In the genomic region with DNA sequence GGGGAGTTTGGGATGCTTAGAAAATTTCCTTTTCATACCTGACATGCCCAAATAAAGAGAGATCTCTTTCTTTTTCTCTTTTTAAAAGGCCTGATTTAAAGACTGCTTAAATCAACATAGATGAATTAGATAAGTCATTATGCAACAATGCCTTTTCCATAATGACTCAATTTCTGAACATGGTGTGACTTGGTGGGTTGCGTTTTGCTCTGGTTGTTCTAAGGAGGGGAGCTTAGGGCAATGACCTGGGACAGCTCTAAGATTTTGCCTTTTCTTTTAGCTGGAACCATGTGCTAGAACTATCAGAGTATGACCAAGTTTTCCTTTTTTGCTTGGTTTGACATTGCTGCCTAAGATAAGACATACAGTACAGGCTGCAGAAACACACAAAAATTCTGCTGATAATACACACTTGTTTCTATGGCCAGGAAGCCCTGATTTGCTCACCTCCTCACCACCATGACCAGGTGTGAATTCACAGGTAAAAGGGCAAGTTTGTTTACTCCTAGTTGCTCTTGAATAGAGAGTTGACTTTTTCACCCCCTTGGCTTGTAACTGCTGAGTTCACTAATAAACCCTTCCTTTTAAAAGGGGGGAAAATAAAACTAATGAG, we compare ENCODE assay signal across 21 cellular contexts. TPM values are rescaled to one million over a fixed set of nuclear protein-coding genes. Genes with fewer than 3 reads are reported as not detected.
DNase-seq lines count a peak whose midpoint lies in the region; ATAC-seq, FAIRE-seq and TF ChIP-seq lines count a peak whose summit lies in the region.
"Had no signal": no experiment of that assay in that cellular context is flagged by ENCODE, and none has a peak within 500 bp of the region (broad histone marks: within the 10 kb centered on the region; RNA-seq: fewer than 3 reads in every experiment).

No MANE protein-coding gene starts in this region.

- TF ChIP-seq CTCF in Loucy (conservative IDR thresholded peaks at IDR 0.05; ENCODE audit: low read length) (no peak), keratinocyte (optimal IDR thresholded peaks at IDR 0.05 in 1 of 3, IDR thresholded peaks at IDR 0.05 in 1 of 3, conservative IDR thresholded peaks at IDR 0.05 in 1 of 3; ENCODE audit: extremely low read depth in 1 of 3, insufficient read depth in 2 of 3, low read length in 3 of 3) (no peak)

- dilution Hi-C loops in keratinocyte (cut with MboI; ENCODE audit: extremely low pct_ligation_motif_present, low sequenced_read_pairs), result no loop called here

- ATAC-seq in HG03432 (IDR thresholded peaks at IDR 0.05; ENCODE audit: unreplicated experiment), result no peak
- ATAC-seq in HG03521 (IDR thresholded peaks at IDR 0.05; ENCODE audit: unreplicated experiment), result no peak
- ATAC-seq: A549, esophagus mucosa, gastroesophageal sphincter, Right ventricle myocardium inferior had no signal

- peak overlapping the region; percentile 81 for H3K27ac Mint-ChIP-seq in activated CD4-positive, alpha-beta T cell treated with anti-CD3 and anti-CD28 coated beads, Interleukin-2, amount 10 ng/mL, durations not matched to agents 24 days and 14 days
- H3K27ac Mint-ChIP-seq in activated naive CD8-positive, alpha-beta T cell, result peak overlapping the region; percentile 86

- H2AFZ ChIP-seq in Loucy (ENCODE audit: low read length) (peak overlapping the region; percentile 11; the same call in 1 of the 2 replicates), keratinocyte (ENCODE audit: control insufficient read depth, low read length) (no peak overlapping the region)

- H3K79me2 ChIP-seq in Loucy (ENCODE audit: insufficient read depth, low read length), result no peaks in the 10 kb centered on the region
- H3K79me2 ChIP-seq in keratinocyte (ENCODE audit: control insufficient read depth, insufficient read depth, low read length), result no peaks in the 10 kb centered on the region

- no peaks in the 10 kb centered on the region for H3K9me3 Mint-ChIP-seq in activated CD4-positive, alpha-beta T cell treated with anti-CD3 and anti-CD28 coated beads, Interleukin-2, amount 10 ng/mL, durations not matched to agents 24 days and 14 days
- no peaks in the 10 kb centered on the region for H3K9me3 Mint-ChIP-seq in activated naive CD8-positive, alpha-beta T cell (ENCODE audit: low read depth)
- H3K9me3 Mint-ChIP-seq: neural crest cell had no signal

- no peaks in the 10 kb centered on the region for H3K9me3 ChIP-seq in Loucy (ENCODE audit: insufficient read depth, low read depth, low read length)
- no peaks in the 10 kb centered on the region for H3K9me3 ChIP-seq in keratinocyte (ENCODE audit: control insufficient read depth, low read depth, low read length)
- H3K9me3 ChIP-seq: adrenal gland, gastroesophageal sphincter, suprapubic skin, vagina had no signal

- H3K27me3 ChIP-seq in Loucy (ENCODE audit: insufficient read depth, low read length, poor library complexity, severe bottlenecking), result no peaks in the 10 kb centered on the region
- H3K27me3 ChIP-seq in keratinocyte (ENCODE audit: control insufficient read depth, extremely low read depth, insufficient read depth, low read length), result no peaks in the 10 kb centered on the region
- H3K27me3 ChIP-seq: adrenal gland, suprapubic skin, vagina had no signal

- H3K36me3 ChIP-seq in Loucy (ENCODE audit: insufficient read depth, low read length) (no peaks in the 10 kb centered on the region), keratinocyte (ENCODE audit: control insufficient read depth in 2 of 2, extremely low read depth in 1 of 2, insufficient read depth in 2 of 2, low read length in 2 of 2) (no peaks in the 10 kb centered on the region)
- H3K36me3 ChIP-seq: adrenal gland; BLaER1 treated with 17β-estradiol and CSF1 and Interleukin-3, amounts not matched to agents 10 nM and 100 nM; gastroesophageal sphincter; suprapubic skin; vagina had no signal

- H3K27ac ChIP-seq in keratinocyte (ENCODE audit: control insufficient read depth, insufficient read depth, low read length), result no peak overlapping the region
- H3K27ac ChIP-seq: A549; adrenal gland; BLaER1 treated with 17β-estradiol and CSF1 and Interleukin-3, amounts not matched to agents 10 nM and 100 nM; gastroesophageal sphincter; suprapubic skin; vagina had no signal

- peaks cover 2% of the 10 kb centered on the region for H3K27me3 Mint-ChIP-seq in activated CD4-positive, alpha-beta T cell treated with anti-CD3 and anti-CD28 coated beads, Interleukin-2, amount 10 ng/mL, durations not matched to agents 24 days and 14 days
- H3K27me3 Mint-ChIP-seq in activated naive CD8-positive, alpha-beta T cell, result no peaks in the 10 kb centered on the region

- peaks cover 6% of the 10 kb centered on the region for H3K36me3 Mint-ChIP-seq in activated CD4-positive, alpha-beta T cell treated with anti-CD3 and anti-CD28 coated beads, Interleukin-2, amount 10 ng/mL, durations not matched to agents 24 days and 14 days (ENCODE audit: low read depth)
- no peaks in the 10 kb centered on the region for H3K36me3 Mint-ChIP-seq in activated naive CD8-positive, alpha-beta T cell

- H3K4me1 ChIP-seq in Loucy (ENCODE audit: insufficient read depth, low read length, poor library complexity, severe bottlenecking) (peaks cover 23% of the 10 kb centered on the region), keratinocyte (ENCODE audit: control insufficient read depth, extremely low read depth, insufficient read depth, low read length) (peaks cover 18% of the 10 kb centered on the region)
- H3K4me1 ChIP-seq: A549 had no signal

- H3K4me2 ChIP-seq in Loucy (ENCODE audit: low read depth, low read length, poor library complexity, severe bottlenecking) (no peak overlapping the region), keratinocyte (ENCODE audit: control insufficient read depth, extremely low read depth, insufficient read depth, low read depth, low read length) (peak overlapping the region; percentile 14)
- H3K4me2 ChIP-seq: A549; BLaER1 treated with 17β-estradiol and CSF1 and Interleukin-3, amounts not matched to agents 10 nM and 100 nM; smooth muscle cell had no signal

- no peaks in the 10 kb centered on the region for H4K20me1 ChIP-seq in Loucy (ENCODE audit: insufficient read depth, low read length, poor library complexity, severe bottlenecking)
- H4K20me1 ChIP-seq in keratinocyte (ENCODE audit: control insufficient read depth, extremely low read depth, insufficient read depth, low read length), result no peaks in the 10 kb centered on the region
- H4K20me1 ChIP-seq: BLaER1 treated with 17β-estradiol and CSF1 and Interleukin-3, amounts not matched to agents 10 nM and 100 nM had no signal

- H3K4me3 ChIP-seq in Loucy (ENCODE audit: low read length, poor library complexity, severe bottlenecking) (no peak overlapping the region), keratinocyte (ENCODE audit: control insufficient read depth in 2 of 3, extremely low read depth in 1 of 3, insufficient read depth in 2 of 3, low read depth in 1 of 3, low read length in 3 of 3) (no peak overlapping the region)
- H3K4me3 ChIP-seq: A549; adrenal gland; BLaER1 treated with 17β-estradiol and CSF1 and Interleukin-3, amounts not matched to agents 10 nM and 100 nM; gastroesophageal sphincter; smooth muscle cell; suprapubic skin; vagina had no signal

- H3K9me2 ChIP-seq in Loucy (replicated peaks; ENCODE audit: low read depth, low read length), result no peaks in the 10 kb centered on the region

- DNase-seq in activated CD4-positive, alpha-beta T cell treated with anti-CD3 and anti-CD28 coated beads, Interleukin-2, amount 10 ng/mL, durations not matched to agents 24 days and 14 days, result no peak
- DNase-seq in activated CD4-positive, alpha-beta T cell treated with anti-CD3 and anti-CD28 coated beads, Interleukin-2, amount 50 U/mL, for 1 hour, result no peak
- DNase-seq in keratinocyte (ENCODE audit: low read depth, low spot score) (no peak), NCI-H2029 treated with DMSO at 0.1 percent for 48 hours (lab: John Stamatoyannopoulos, UW) (no peak)
- DNase-seq: adrenal gland, NCI-H1417 treated with DMSO at 0.1 percent for 48 hours, NCI-H524 treated with DMSO at 0.1 percent for 48 hours had no signal

- FAIRE-seq in keratinocyte (lab: Jason Lieb, UNC), result peak; percentile 39
- FAIRE-seq: A549, H54 had no signal

- H3K9me1 ChIP-seq in keratinocyte (ENCODE audit: control insufficient read depth, extremely low read depth, insufficient read depth, low read length), result no peaks in the 10 kb centered on the region

- H3K9ac ChIP-seq in Loucy (ENCODE audit: low read depth, low read length, poor library complexity, severe bottlenecking) (no peak overlapping the region), keratinocyte (ENCODE audit: control insufficient read depth, extremely low read depth, insufficient read depth, low read length) (no peak overlapping the region)
- H3K9ac ChIP-seq: BLaER1 treated with 17β-estradiol and CSF1 and Interleukin-3, amounts not matched to agents 10 nM and 100 nM had no signal

- H3K4me1 Mint-ChIP-seq in activated CD4-positive, alpha-beta T cell treated with anti-CD3 and anti-CD28 coated beads, Interleukin-2, amount 10 ng/mL, durations not matched to agents 24 days and 14 days, result peaks cover 53% of the 10 kb centered on the region
- H3K4me1 Mint-ChIP-seq in activated naive CD8-positive, alpha-beta T cell (ENCODE audit: low read depth), result peaks cover 48% of the 10 kb centered on the region

- H3F3A ChIP-seq in Loucy (ENCODE audit: low read depth), result 0 out of 2 replicates have a peak, but pooled peaks cover 4% of the 10 kb centered on the region

- peak overlapping the region; percentile 2 for H3K4me3 Mint-ChIP-seq in activated CD4-positive, alpha-beta T cell treated with anti-CD3 and anti-CD28 coated beads, Interleukin-2, amount 10 ng/mL, durations not matched to agents 24 days and 14 days
- H3K4me3 Mint-ChIP-seq in activated naive CD8-positive, alpha-beta T cell, result peak overlapping the region; percentile 36
- H3K4me3 Mint-ChIP-seq: neural crest cell had no signal

- intact Hi-C loops in activated CD4-positive, alpha-beta T cell treated with anti-CD3 and anti-CD28 coated beads, Interleukin-2, amount 10 ng/mL, durations not matched to agents 24 days and 14 days (cut with micrococcal nuclease), result loop anchor here (1.0 to 10.0 kb wide), 3 partner anchors 51 to 548 kb away; no protein-coding TSS in a partner anchor

RNA-seq across cellular contexts. Expression of a gene that starts 58.1 kb away (rescaled TPM):
- total RNA-seq in activated CD4-positive, alpha-beta T cell treated with anti-CD3 and anti-CD28 coated beads, Interleukin-2, amount 10 ng/mL, durations not matched to agents 24 days and 14 days, result 0.54 and 0.84 TPM in 2 replicates
- polyA plus RNA-seq in keratinocyte, result 0.22 to 1.3 TPM (median 0.93 TPM) in 3 replicates
- 14.1 TPM for polyA plus RNA-seq in keratinocyte (2011; ENCODE audit: low read depth)
- 0.10 and 0.45 TPM in 2 replicates for polyA plus RNA-seq in keratinocyte (2011; cell fraction: cytosol; rRNA removed)
- polyA plus RNA-seq in keratinocyte (2011; cell fraction: nucleus; rRNA removed), result 5.2 and 6.2 TPM in 2 replicates
- 0.23 and 11.7 TPM in 2 replicates for polyA plus RNA-seq in keratinocyte (2012; ENCODE audit: low replicate concordance)
- polyA minus RNA-seq in keratinocyte, result 2.6 to 3.2 TPM in 2 of 3 replicates, not detected in the other
- polyA minus RNA-seq in keratinocyte (2011; cell fraction: cytosol; rRNA and poly(A)+ RNA removed), result not detected
- 3.9 and 5.5 TPM in 2 replicates for polyA minus RNA-seq in keratinocyte (2011; cell fraction: nucleus; rRNA and poly(A)+ RNA removed)
- total RNA-seq: neural crest cell had no signal
